9 cellular contexts compared by ENCODE assay signal in the genomic region with DNA sequence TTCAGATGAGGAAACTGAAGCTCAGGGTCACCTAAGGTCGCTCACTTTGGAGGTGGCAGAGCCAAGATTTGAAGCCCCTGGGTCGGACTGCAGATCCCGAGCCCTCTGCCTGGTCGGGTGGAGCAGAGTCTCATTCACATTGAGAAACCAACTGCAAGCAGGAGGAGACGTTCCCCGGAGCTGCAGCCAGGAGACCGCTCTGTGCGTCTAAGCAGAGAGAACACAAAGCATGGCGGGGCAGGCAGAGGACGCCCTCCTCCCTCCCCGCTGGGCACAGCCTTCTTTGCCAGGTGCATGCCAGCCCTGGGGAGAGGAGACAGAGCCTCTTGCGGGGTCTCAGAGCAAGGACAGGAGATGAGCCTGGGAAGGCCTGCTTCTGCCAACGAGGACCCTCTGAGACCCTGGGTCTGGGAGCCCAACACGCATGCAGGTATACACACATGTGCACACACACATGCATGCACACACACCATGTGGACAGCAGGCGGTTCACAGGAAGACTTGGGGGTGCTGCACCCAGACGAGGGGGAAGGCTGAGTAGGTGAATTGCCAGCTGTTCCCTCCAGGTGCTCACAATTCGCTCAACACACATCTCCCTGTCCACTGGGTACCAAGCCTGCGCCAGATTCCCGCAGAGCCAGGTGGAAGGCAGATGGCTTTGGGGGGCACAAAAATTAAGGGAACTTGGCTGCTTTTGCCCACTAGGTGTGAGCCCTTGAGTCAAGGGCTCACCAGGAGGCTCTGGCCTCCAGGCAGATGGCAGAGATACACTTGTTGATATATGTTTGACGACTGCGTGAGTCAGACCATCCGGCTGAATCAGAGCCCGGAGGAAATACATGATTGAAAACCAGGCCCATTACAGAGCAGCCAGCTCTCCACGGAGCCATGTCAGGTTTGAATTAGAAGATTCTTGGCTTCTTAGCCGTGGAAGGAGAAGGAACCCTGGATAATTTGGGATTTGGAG. TPM values are rescaled to one million over a fixed set of nuclear protein-coding genes. Genes with fewer than 3 reads are reported as not detected.
DNase-seq lines count a peak whose midpoint lies in the region; ATAC-seq and TF ChIP-seq lines count a peak whose summit lies in the region.
"Had no signal": no experiment of that assay in that cellular context is flagged by ENCODE, and none has a peak within 500 bp of the region (broad histone marks: within the 10 kb centered on the region; RNA-seq: fewer than 3 reads in every experiment).

No MANE protein-coding gene starts in this region.

- no TSS peak for BruUV-seq in PC-9 (replicated peaks; lab: Mats Ljungman, UMichigan)

- peak overlapping the region; percentile 81 for H3K27ac ChIP-seq in PC-9

- peaks cover 12% of the 10 kb centered on the region for H3K4me1 Mint-ChIP-seq in activated naive CD8-positive, alpha-beta T cell (ENCODE audit: low read depth)
- peaks cover 8% of the 10 kb centered on the region for H3K4me1 Mint-ChIP-seq in activated naive CD8-positive, alpha-beta T cell treated with anti-CD3 and anti-CD28 coated beads for 36 hours

- no peaks in the 10 kb centered on the region for H4K20me1 ChIP-seq in PC-9 (ENCODE audit: insufficient read depth)

- H3K27ac Mint-ChIP-seq in activated naive CD8-positive, alpha-beta T cell, result peak overlapping the region; percentile 52
- no peak overlapping the region for H3K27ac Mint-ChIP-seq in activated naive CD8-positive, alpha-beta T cell treated with anti-CD3 and anti-CD28 coated beads for 36 hours

- H3F3A ChIP-seq in PC-9 (ENCODE audit: insufficient read depth, low read depth), result peaks cover 32% of the 10 kb centered on the region

- no peak for ATAC-seq in GM21529 (IDR thresholded peaks at IDR 0.05; ENCODE audit: unreplicated experiment)

- no peak for DNase-seq in activated naive CD8-positive, alpha-beta T cell treated with anti-CD3 and anti-CD28 coated beads for 36 hours
- peak; percentile 79 to 94 for DNase-seq in PC-9
- DNase-seq in dedifferentiated amniotic fluid mesenchymal stem cell (ENCODE audit: extremely low spot score), result peak; percentile 76
- no peak for DNase-seq in GM13976 (ENCODE audit: low spot score)
- DNase-seq in amygdala (lab: John Stamatoyannopoulos, UW), result no peak

- H3K4me3 ChIP-seq in PC-9 (no peak overlapping the region), skeletal muscle satellite cell (ENCODE audit: low read length) (no peak overlapping the region)

- H3K4me2 ChIP-seq in PC-9 (peak overlapping the region; percentile 64), skeletal muscle satellite cell (ENCODE audit: low read length) (peak overlapping the region; percentile 56)

- in situ Hi-C loops in GM13976 (cut with MboI; ENCODE audit: low sequenced_read_pairs, unreplicated experiment), result no loop called here

- H3K36me3 ChIP-seq in PC-9 (ENCODE audit: low read depth), result no peaks in the 10 kb centered on the region
- H3K36me3 ChIP-seq in skeletal muscle satellite cell (ENCODE audit: insufficient read depth, low read length), result no peaks in the 10 kb centered on the region

- peak overlapping the region; percentile 59 for H3K4me3 Mint-ChIP-seq in activated naive CD8-positive, alpha-beta T cell
- no peak overlapping the region for H3K4me3 Mint-ChIP-seq in activated naive CD8-positive, alpha-beta T cell treated with anti-CD3 and anti-CD28 coated beads for 36 hours

- H3K79me2 ChIP-seq in PC-9 (ENCODE audit: low read depth), result no peaks in the 10 kb centered on the region

- H3K27me3 ChIP-seq in PC-9 (ENCODE audit: insufficient read depth, low read depth) (no peaks in the 10 kb centered on the region), skeletal muscle satellite cell (ENCODE audit: control insufficient read depth, insufficient read depth, low read length) (peaks cover 27% of the 10 kb centered on the region)

- H3K4me1 ChIP-seq in PC-9 (replicated peaks; ENCODE audit: insufficient read depth), result peaks cover 40% of the 10 kb centered on the region
- H3K4me1 ChIP-seq in skeletal muscle satellite cell (ENCODE audit: control insufficient read depth, insufficient read depth, low read length), result peaks cover 26% of the 10 kb centered on the region

- CTCF ChIA-PET in PC-9 (lab: Charles Lee), result interaction anchor here (0.7 to 2.3 kb wide), 4 partner anchors 37 to 93 kb away, joined by 3 to 9 read pairs (median 6); a partner anchor contains a TSS

- no peaks in the 10 kb centered on the region for H3K9me3 ChIP-seq in PC-9 (ENCODE audit: insufficient read depth, low read depth)
- H3K9me3 ChIP-seq in skeletal muscle satellite cell (replicated peaks; ENCODE audit: low read length), result no peaks in the 10 kb centered on the region

- POLR2A ChIA-PET in PC-9 (lab: Charles Lee; ENCODE audit: unreplicated experiment), result interaction anchor here (0.6 to 0.8 kb wide), 3 partner anchors 50 to 1378 kb away, joined by 3 to 4 read pairs (median 4); no protein-coding TSS in a partner anchor

- intact Hi-C loops in PC-9 (cut with micrococcal nuclease; ENCODE audit: unreplicated experiment), result loop anchor here (1.0 to 5.0 kb wide), 3 partner anchors 39 to 276 kb away; a partner anchor contains a TSS

- no peaks in the 10 kb centered on the region for H3K9me2 ChIP-seq in PC-9 (ENCODE audit: insufficient read depth)

- TF ChIP-seq CTCF in PC-9 (conservative IDR thresholded peaks at IDR 0.05), result peak; percentile 67
- no peak for TF ChIP-seq CTCF in GM13976 (IDR thresholded peaks at IDR 0.05; ENCODE audit: borderline replicate concordance, control extremely low read depth, extremely low read depth, insufficient read depth, missing control alignments)

- peaks cover 5% of the 10 kb centered on the region for H3K27me3 Mint-ChIP-seq in activated naive CD8-positive, alpha-beta T cell
- H3K27me3 Mint-ChIP-seq in activated naive CD8-positive, alpha-beta T cell treated with anti-CD3 and anti-CD28 coated beads for 36 hours, result peaks cover 7% of the 10 kb centered on the region

- H3K9ac ChIP-seq in skeletal muscle satellite cell (ENCODE audit: low read depth, low read length), result peak overlapping the region; percentile 27

- H3K36me3 Mint-ChIP-seq in activated naive CD8-positive, alpha-beta T cell, result no peaks in the 10 kb centered on the region
- no peaks in the 10 kb centered on the region for H3K36me3 Mint-ChIP-seq in activated naive CD8-positive, alpha-beta T cell treated with anti-CD3 and anti-CD28 coated beads for 36 hours

- no peak overlapping the region for H2AFZ ChIP-seq in PC-9

- H3K9me3 Mint-ChIP-seq in activated naive CD8-positive, alpha-beta T cell (ENCODE audit: low read depth), result no peaks in the 10 kb centered on the region
- H3K9me3 Mint-ChIP-seq in activated naive CD8-positive, alpha-beta T cell treated with anti-CD3 and anti-CD28 coated beads for 36 hours, result no peaks in the 10 kb centered on the region

RNA-seq across cellular contexts. Expression of a gene that starts 5.5 kb away (rescaled TPM):
- total RNA-seq in activated naive CD8-positive, alpha-beta T cell treated with anti-CD3 and anti-CD28 coated beads for 36 hours, result not detected
- 0.98 and 1.3 TPM in 2 replicates for total RNA-seq in PC-9 (2021)
- 0.22 and 0.25 TPM in 2 replicates for total RNA-seq in skeletal muscle satellite cell (2012; rRNA removed)
- total RNA-seq: activated CD8-positive, alpha-beta memory T cell treated with anti-CD3 and anti-CD28 coated beads for 36 hours had no signal

Comparison
In these comparisons a context has a peak if more than half of its experiments do, and no peak if none do; other contexts are left out.
1. DNase-seq: peak in PC-9 (2 of 2) and dedifferentiated amniotic fluid mesenchymal stem cell (single experiment); none in activated naive CD8-positive, alpha-beta T cell treated with anti-CD3 and anti-CD28 coated beads for 36 hours (single experiment), GM13976 (single experiment) and amygdala (0 of 56).